In genomic region chr5:99644822-99645221, GRCh38 we compare ENCODE assay signal across 19 cellular contexts.
"Had no signal": no experiment of that assay in that cellular context is flagged by ENCODE, and none has a peak within 500 bp of the region (broad histone marks: within the 10 kb centered on the region; RNA-seq: fewer than 3 reads in every experiment).

No MANE protein-coding gene starts in this region.

- H3K27ac Mint-ChIP-seq: naive thymus-derived CD4-positive, alpha-beta T cell; stimulated activated effector memory CD8-positive, alpha-beta T cell treated with anti-CD3 and anti-CD28 coated beads, Interleukin-12 subunit alpha, Interleukin-12 subunit beta, amount 100 ng/mL, for 72 hours had no signal

- H3K27me3 Mint-ChIP-seq: naive thymus-derived CD4-positive, alpha-beta T cell had no signal

- DNase-seq: dorsolateral prefrontal cortex; effector memory CD4-positive, alpha-beta T cell; gastrocnemius medialis; heart right ventricle; hypothalamus; kidney glomerular epithelial cell; mammary epithelial cell; naive thymus-derived CD4-positive, alpha-beta T cell; psoas muscle; retina; right lobe of liver; stimulated activated CD4-positive, alpha-beta T cell treated with anti-CD3 and anti-CD28 coated beads, Interleukin-4, amount 100 ng/mL, for 1 hour; stimulated activated CD8-positive, alpha-beta memory T cell treated with anti-CD3 and anti-CD28 coated beads, Interleukin-4, amount 100 ng/mL, for 48 hours; stimulated activated naive CD8-positive, alpha-beta T cell treated with anti-CD3 and anti-CD28 coated beads, Interleukin-15, Interleukin-2, amounts not matched to agents 100 U/mL and 50 U/mL, for 24 hours; tibial artery; upper lobe of left lung; uterus had no signal

- H3K36me3 Mint-ChIP-seq: naive thymus-derived CD4-positive, alpha-beta T cell; stimulated activated effector memory CD8-positive, alpha-beta T cell treated with anti-CD3 and anti-CD28 coated beads, Interleukin-12 subunit alpha, Interleukin-12 subunit beta, amount 100 ng/mL, for 72 hours had no signal

- ATAC-seq: gastrocnemius medialis; heart right ventricle; left lobe of liver; naive thymus-derived CD4-positive, alpha-beta T cell; psoas muscle; right lobe of liver; stimulated activated effector memory CD8-positive, alpha-beta T cell treated with anti-CD3 and anti-CD28 coated beads, Interleukin-12 subunit alpha, Interleukin-12 subunit beta, amount 100 ng/mL, for 72 hours; stimulated activated naive CD8-positive, alpha-beta T cell treated with anti-CD3 and anti-CD28 coated beads, Interleukin-15, Interleukin-2, amounts not matched to agents 100 U/mL and 50 U/mL, for 24 hours had no signal

- H3K4me1 Mint-ChIP-seq: naive thymus-derived CD4-positive, alpha-beta T cell; stimulated activated effector memory CD8-positive, alpha-beta T cell treated with anti-CD3 and anti-CD28 coated beads, Interleukin-12 subunit alpha, Interleukin-12 subunit beta, amount 100 ng/mL, for 72 hours had no signal

- H3K4me3 Mint-ChIP-seq: naive thymus-derived CD4-positive, alpha-beta T cell; stimulated activated effector memory CD8-positive, alpha-beta T cell treated with anti-CD3 and anti-CD28 coated beads, Interleukin-12 subunit alpha, Interleukin-12 subunit beta, amount 100 ng/mL, for 72 hours had no signal
